34 cellular contexts compared by ENCODE assay signal in the genomic region with DNA sequence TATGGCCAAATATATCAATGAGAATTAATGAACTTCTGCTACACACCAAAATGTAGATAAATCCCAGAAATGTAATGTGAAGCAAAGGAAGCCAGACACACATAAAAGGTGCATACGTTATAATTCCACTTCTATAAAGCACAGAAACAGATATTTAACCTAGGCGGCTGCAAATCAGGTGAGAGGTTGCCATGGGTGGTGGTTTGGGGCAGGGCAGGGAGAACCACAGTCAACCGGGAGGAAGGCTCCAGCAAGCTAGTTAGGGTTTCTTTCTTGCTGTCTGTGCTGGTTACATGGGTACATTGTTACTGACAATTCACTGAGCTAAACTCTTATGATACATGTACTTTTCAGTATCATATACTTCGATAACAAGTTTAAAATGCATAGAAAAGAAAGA. TPM values are rescaled to one million over a fixed set of nuclear protein-coding genes. Genes with fewer than 3 reads are reported as not detected.
"Had no signal": no experiment of that assay in that cellular context is flagged by ENCODE, and none has a peak within 500 bp of the region (broad histone marks: within the 10 kb centered on the region; RNA-seq: fewer than 3 reads in every experiment).

No MANE protein-coding gene starts in this region.

- H3K27ac ChIP-seq: adrenal gland, ascending aorta, body of pancreas, brain microvascular endothelial cell, breast epithelium, cardiac muscle cell had no signal

- DNase-seq: activated effector memory CD4-positive, alpha-beta T cell treated with anti-CD3 and anti-CD28 coated beads, Interleukin-2, amount 50 U/mL, for 16 hours; activated effector memory CD4-positive, alpha-beta T cell treated with Interleukin-2 at 50 U/mL for 16 hours; activated gamma-delta T cell; activated gamma-delta T cell treated with Interleukin-2 at 50 U/mL for 16 hours; activated naive CD4-positive, alpha-beta T cell; activated naive CD4-positive, alpha-beta T cell treated with anti-CD3 and anti-CD28 coated beads for 36 hours; activated naive CD4-positive, alpha-beta T cell treated with anti-CD3 and anti-CD28 coated beads, Interleukin-2, amount 10 ng/mL, durations not matched to agents 7 days and 5 days; activated naive CD4-positive, alpha-beta T cell treated with anti-CD3 and anti-CD28 coated beads, Interleukin-2, amount 50 U/mL, for 16 hours; activated naive CD4-positive, alpha-beta T cell treated with Interleukin-2 at 50 U/mL for 16 hours; activated naive CD8-positive, alpha-beta T cell treated with anti-CD3 and anti-CD28 coated beads for 36 hours; activated naive CD8-positive, alpha-beta T cell treated with anti-CD3 and anti-CD28 coated beads, Interleukin-2, amount 10 ng/mL, durations not matched to agents 7 days and 5 days; activated naive CD8-positive, alpha-beta T cell treated with anti-CD3 and anti-CD28 coated beads, Interleukin-2, amount 50 U/mL, for 24 hours; activated T-cell treated with anti-CD3 and anti-CD28 coated beads, Interleukin-2, amount 50 U/mL, for 1 hour; activated T-cell treated with anti-CD3 and anti-CD28 coated beads, Interleukin-2, amount 50 U/mL, for 24 hours; activated T-cell treated with anti-CD3 and anti-CD28 coated beads, Interleukin-2, amount 50 U/mL, for 4 hours; activated T-cell treated with anti-CD3 and anti-CD28 coated beads, Interleukin-2, amount 50 U/mL, for 48 hours; activated T-cell treated with anti-CD3 and anti-CD28 coated beads, Interleukin-2, amount 50 U/mL, for 72 hours; adrenal gland; amniotic stem cell; amygdala; anterior cingulate cortex; aorta; body of pancreas; brain microvascular endothelial cell; caudate nucleus; central memory CD4-positive, alpha-beta T cell; cerebellar nuclear complex had no signal

- H3K9me3 ChIP-seq: adrenal gland, ascending aorta, body of pancreas, breast epithelium had no signal

- H3K4me3 ChIP-seq: adrenal gland, ascending aorta, body of pancreas, breast epithelium, cardiac muscle cell had no signal

- ATAC-seq: activated naive CD4-positive, alpha-beta T cell treated with anti-CD3 and anti-CD28 coated beads, Interleukin-2, amount 50 U/mL, for 72 hours; activated naive CD8-positive, alpha-beta T cell treated with anti-CD3 and anti-CD28 coated beads, Interleukin-2, amount 50 U/mL, for 24 hours; activated T-cell treated with anti-CD3 and anti-CD28 coated beads, Interleukin-2, amount 50 U/mL, for 4 hours; activated T-cell treated with anti-CD3 and anti-CD28 coated beads, Interleukin-2, amount 50 U/mL, for 72 hours; activated T-helper 17 cell treated with anti-CD3 and anti-CD28 coated beads, Interleukin-2, amount 50 U/mL, for 72 hours; body of pancreas had no signal

- H3K36me3 ChIP-seq: adrenal gland, ascending aorta, brain microvascular endothelial cell, breast epithelium, cardiac muscle cell had no signal

- H3K4me1 ChIP-seq: adrenal gland, ascending aorta, body of pancreas, breast epithelium had no signal

- H3K27me3 ChIP-seq: adrenal gland, ascending aorta, body of pancreas, brain microvascular endothelial cell, breast epithelium, cardiac muscle cell had no signal

RNA-seq across cellular contexts. Expression of a gene that starts 9.7 kb away (rescaled TPM):
- total RNA-seq: activated naive CD4-positive, alpha-beta T cell treated with anti-CD3 and anti-CD28 coated beads for 36 hours; activated naive CD4-positive, alpha-beta T cell treated with anti-CD3 and anti-CD28 coated beads, Interleukin-2, amount 50 U/mL, for 72 hours; activated naive CD8-positive, alpha-beta T cell treated with anti-CD3 and anti-CD28 coated beads for 36 hours; activated naive CD8-positive, alpha-beta T cell treated with anti-CD3 and anti-CD28 coated beads, Interleukin-2, amount 10 ng/mL, durations not matched to agents 7 days and 5 days; activated T-cell treated with anti-CD3 and anti-CD28 coated beads, Interleukin-2, amount 50 U/mL, for 72 hours; activated T-helper 1 cell treated with anti-CD3 and anti-CD28 coated beads, Interleukin-12 subunit alpha, Interleukin-12 subunit beta, Interleukin-2, Interleukin-4 antibody, amounts not matched to agents 30 ng/mL and 10 ng/mL and 1 ng/mL, durations not matched to agents 14 hours and 24 hours and 36 hours; activated T-helper 17 cell treated with anti-CD3 and anti-CD28 coated beads, Interleukin-2, amount 50 U/mL, for 72 hours; activated T-helper 2 cell treated with anti-CD3 and anti-CD28 coated beads, Interferon-gamma antibody, Interleukin-2, Interleukin-4, amounts not matched to agents 10 μg/mL and 5 μg/mL and 100 μg/mL, durations not matched to agents 14 hours and 24 hours and 36 hours had no signal
